ENCODE assay signal across 8 cellular contexts in the genomic region with DNA sequence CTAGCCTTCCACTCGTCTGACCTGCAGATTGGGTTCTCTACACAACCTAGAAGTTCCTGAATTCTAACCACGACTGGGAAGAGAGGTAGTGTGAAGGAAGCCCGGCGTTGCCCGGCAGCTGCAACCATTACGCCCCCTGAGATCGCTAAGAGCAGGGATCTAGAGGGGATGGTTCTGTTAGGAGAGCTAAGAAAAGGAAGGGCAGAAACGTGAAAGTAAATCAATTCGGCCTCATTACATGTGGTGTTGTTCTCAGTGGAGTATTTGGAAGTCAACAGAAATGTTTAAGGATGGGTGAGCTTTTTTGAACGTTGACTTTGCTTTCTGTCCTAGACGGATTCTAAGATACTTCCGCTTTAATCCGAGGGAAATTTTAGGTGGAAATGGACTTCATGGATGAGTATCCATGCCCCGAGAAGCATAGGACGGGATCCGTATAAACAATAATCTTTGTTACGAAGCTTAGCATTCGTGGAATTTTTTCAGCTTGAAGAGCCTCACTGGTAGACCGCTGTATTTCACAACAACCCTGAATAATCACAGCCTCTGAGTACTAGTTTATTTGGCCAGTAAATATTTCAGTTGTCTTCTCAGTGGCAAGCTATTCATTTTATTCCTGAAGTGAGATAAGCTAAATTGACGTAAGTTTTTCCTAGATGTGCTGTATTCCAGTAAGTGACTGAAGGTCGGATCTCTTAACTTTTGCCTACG. TPM values are rescaled to one million over a fixed set of nuclear protein-coding genes. Genes with fewer than 3 reads are reported as not detected.
DNase-seq lines count a peak whose midpoint lies in the region; ATAC-seq and TF ChIP-seq lines count a peak whose summit lies in the region.

No MANE protein-coding gene starts in this region.

- peak; percentile 17 for ATAC-seq in GM21367 (IDR thresholded peaks at IDR 0.05; ENCODE audit: unreplicated experiment)
- no peak for ATAC-seq in GM19351 (IDR thresholded peaks at IDR 0.05; ENCODE audit: unreplicated experiment)

- in situ Hi-C loops in ACHN (cut with HindIII; ENCODE audit: low pct_ligation_motif_present, low pct_unique_long_range_greater_than_20kb, low sequenced_read_pairs) = no loop called here

- peak in 1 of 2 donors; percentile 15 for TF ChIP-seq POLR2A in Peyer's patch (IDR thresholded peaks at IDR 0.05)

- peaks cover 22% of the 10 kb centered on the region for H3K4me1 Mint-ChIP-seq in endodermal cell

- H3K36me3 Mint-ChIP-seq in endodermal cell (ENCODE audit: low read depth) = peaks cover 10% of the 10 kb centered on the region

- H3K4me1 ChIP-seq in Peyer's patch = peaks cover 2 to 19% (median 11%) of the 10 kb centered on the region in 4 donors
- no peaks in the 10 kb centered on the region for H3K4me1 ChIP-seq in endodermal cell (ENCODE audit: control insufficient read depth, insufficient read depth, low read length)
- peaks cover 0 to 36% of the 10 kb centered on the region in 2 donors for H3K4me1 ChIP-seq in muscle layer of duodenum (ENCODE audit: control insufficient read depth in 1 of 2, insufficient read depth in 2 of 2, low read length in 2 of 2)

- H3K4me3 ChIP-seq in Peyer's patch = peak overlapping the region; percentile 75 to 79 (median 77)
- H3K4me3 ChIP-seq in endodermal cell (ENCODE audit: low read length) = peak overlapping the region; percentile 100
- peak overlapping the region; percentile 85 to 100 for H3K4me3 ChIP-seq in muscle layer of duodenum (ENCODE audit: low read depth in 1 of 2, low read length in 2 of 2)

- H3K27ac ChIP-seq in Peyer's patch = peak overlapping the region; percentile 82 to 89 (median 86)
- no peak overlapping the region for H3K27ac ChIP-seq in endodermal cell (ENCODE audit: low read depth, low read length)
- H3K27ac ChIP-seq in muscle layer of duodenum (ENCODE audit: low read length) = peak overlapping the region; percentile 95

- DNase-seq in ACHN (peak; percentile 75), Peyer's patch (no peak), endodermal cell (no peak), NCI-H2171 (lab: John Stamatoyannopoulos, UW) (no peak), Ammon's horn (ENCODE audit: low spot score) (no peak)

- no peaks in the 10 kb centered on the region for H3K9me3 Mint-ChIP-seq in endodermal cell

- H3K27me3 Mint-ChIP-seq in endodermal cell (ENCODE audit: insufficient read depth) = no peaks in the 10 kb centered on the region

- peak overlapping the region; percentile 91 for H3K4me3 Mint-ChIP-seq in endodermal cell

- H3K27ac Mint-ChIP-seq in endodermal cell = peak overlapping the region; percentile 99

- H3K9ac ChIP-seq in endodermal cell (ENCODE audit: extremely low read depth, low read length, poor library complexity, severe bottlenecking) = peak overlapping the region; percentile 88

- H3K9me3 ChIP-seq in Peyer's patch (no peaks in the 10 kb centered on the region), endodermal cell (ENCODE audit: control insufficient read depth, low read length) (no peaks in the 10 kb centered on the region), muscle layer of duodenum (ENCODE audit: control insufficient read depth in 1 of 2, low read length in 2 of 2) (no peaks in the 10 kb centered on the region)

- H3K27me3 ChIP-seq in Peyer's patch (no peaks in the 10 kb centered on the region), endodermal cell (ENCODE audit: control insufficient read depth, insufficient read depth, low read length, poor library complexity, severe bottlenecking) (no peaks in the 10 kb centered on the region), muscle layer of duodenum (ENCODE audit: low read depth, low read length) (no peaks in the 10 kb centered on the region)

- TF ChIP-seq CTCF in Peyer's patch (IDR thresholded peaks at IDR 0.05) = no peak
- TF ChIP-seq CTCF in endodermal cell (conservative IDR thresholded peaks at IDR 0.05) = no peak

- H3K36me3 ChIP-seq in Peyer's patch (peaks cover 0 to 28% (median 0%) of the 10 kb centered on the region in 3 donors), endodermal cell (ENCODE audit: control insufficient read depth, insufficient read depth, low read length) (peaks cover 34% of the 10 kb centered on the region), muscle layer of duodenum (ENCODE audit: control insufficient read depth in 1 of 2, insufficient read depth in 2 of 2, low read length in 2 of 2) (peaks cover 13 to 19% of the 10 kb centered on the region in 2 donors)

- WGBS in endodermal cell (ENCODE audit: insufficient coverage in 1 of 2, insufficient read length in 1 of 2), 2 experiments = 3 to 8% methylated on average over 15 to 22 of the region's 22 CpGs

RNA-seq across cellular contexts. Expression of a gene that starts 0.6 kb away (rescaled TPM):
- total RNA-seq in Peyer's patch = 10 to 100 TPM; 38.5 to 89.8 (median 51.6) TPM
- total RNA-seq in endodermal cell = 100 to 1,000 TPM; 214 to 283 TPM
- polyA plus RNA-seq in endodermal cell (2013, experiment 1 of 2) = 189 TPM
- 171 TPM for polyA plus RNA-seq in endodermal cell (2013, experiment 2 of 2)

RNA-seq across cellular contexts. Expression of a gene that starts 34.3 kb away (rescaled TPM):
- total RNA-seq in Peyer's patch (100 to 1,000 TPM in 1 of 4 donors, 10 to 100 TPM in 3; 46.6 to 110 (median 74.3) TPM), endodermal cell (10 to 100 TPM; 76.9 to 78.8 TPM)
- polyA plus RNA-seq in endodermal cell (2013, experiment 1 of 2) = 31.8 TPM
- 34.7 TPM for polyA plus RNA-seq in endodermal cell (2013, experiment 2 of 2)

RNA-seq across cellular contexts. Expression of a gene that starts 42.6 kb away (rescaled TPM):
- total RNA-seq in Peyer's patch (10 to 100 TPM; 47.7 to 60.1 (median 54.1) TPM), endodermal cell (10 to 100 TPM; 39.6 to 42.6 TPM)
- 27.3 TPM for polyA plus RNA-seq in endodermal cell (2013, experiment 1 of 2)
- polyA plus RNA-seq in endodermal cell (2013, experiment 2 of 2) = 26.2 TPM

RNA-seq across cellular contexts. Expression of a gene that starts 57.9 kb away (rescaled TPM):
- total RNA-seq in Peyer's patch = 1 to 10 TPM; 4.7 to 7.0 (median 5.4) TPM
- not detected for total RNA-seq in endodermal cell
- polyA plus RNA-seq in endodermal cell (2013, experiment 1 of 2) = not detected
- polyA plus RNA-seq in endodermal cell (2013, experiment 2 of 2) = not detected

RNA-seq across cellular contexts. Expression of a gene that starts 59.5 kb away (rescaled TPM):
- total RNA-seq in Peyer's patch = 10 to 100 TPM; 15.4 to 26.6 (median 21.1) TPM
- total RNA-seq in endodermal cell = under 1 TPM in 1 of 2 donors, not detected in 1; 0.92 TPM
- polyA plus RNA-seq in endodermal cell (2013, experiment 1 of 2) = not detected
- polyA plus RNA-seq in endodermal cell (2013, experiment 2 of 2) = not detected
